Comparison of ENCODE assay signal across 8 cellular contexts in the genomic region with DNA sequence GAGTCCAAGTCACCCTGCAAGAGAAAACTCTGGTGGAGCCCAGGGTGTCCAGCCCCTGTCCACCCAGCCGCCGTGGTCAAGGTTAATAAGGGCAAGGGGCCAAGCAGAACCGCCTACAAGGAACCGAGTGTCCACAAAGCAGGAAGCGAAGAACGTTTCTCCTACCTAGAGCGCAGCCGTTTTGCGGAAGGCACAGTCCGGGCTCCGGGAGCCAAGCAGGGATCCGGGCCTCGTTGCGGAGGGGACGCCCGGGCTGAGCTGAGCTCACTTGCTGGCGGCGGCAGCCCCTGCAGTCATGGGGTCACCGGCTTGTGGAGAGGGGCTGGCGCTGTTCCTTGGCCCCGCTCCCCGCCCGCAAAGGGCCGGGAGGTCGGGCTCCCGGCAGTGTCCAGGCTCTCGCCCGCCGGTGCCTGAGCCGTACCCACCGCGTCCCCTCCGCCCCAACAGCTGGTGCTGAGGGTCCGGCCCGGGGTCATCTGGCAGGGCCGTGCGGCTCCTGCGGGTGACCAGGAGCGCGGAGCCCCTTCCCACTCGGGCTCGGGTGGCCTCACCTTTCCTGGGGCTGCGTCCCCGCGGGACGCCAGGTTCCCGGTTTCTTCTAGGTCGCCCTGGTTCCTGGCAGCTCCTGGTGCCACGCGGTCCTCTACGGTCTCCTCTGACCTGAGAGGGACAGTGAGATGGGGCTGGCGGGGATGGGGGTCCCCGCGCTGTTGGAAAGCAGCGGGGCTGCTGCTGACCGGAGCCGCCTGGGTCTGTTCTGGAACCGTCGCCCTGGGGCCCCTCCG. TPM values are rescaled to one million over a fixed set of nuclear protein-coding genes. Genes with fewer than 3 reads are reported as not detected.
DNase-seq lines count a peak whose midpoint lies in the region; ATAC-seq and TF ChIP-seq lines count a peak whose summit lies in the region.

No MANE protein-coding gene starts in this region.

- no peak for DNase-seq in activated naive CD4-positive, alpha-beta T cell treated with Interleukin-2 at 50 U/mL for 16 hours
- DNase-seq in kidney tubule cell (ENCODE audit: low spot score) (peak; percentile 33), 8988T (no peak), NCI-H2171 (lab: John Stamatoyannopoulos, UW) (no peak)

- ATAC-seq in stimulated activated memory B cell treated with anti-CD40 and anti-IgM and Interleukin-4, amounts not matched to agents 10 μg/mL and 1 μg/mL and 100 μg/mL, for 72 hours, result peak; percentile 49
- ATAC-seq in HG03457 (IDR thresholded peaks at IDR 0.05; ENCODE audit: unreplicated experiment), result no peak

- H3K27ac Mint-ChIP-seq in activated naive CD4-positive, alpha-beta T cell treated with anti-CD3 and anti-CD28 coated beads, Interleukin-2, amount 50 U/mL, for 24 hours, result no peak overlapping the region
- H3K27ac Mint-ChIP-seq in brain, result peak overlapping the region in 2 of 5 experiments; percentile 56 to 67
- peak overlapping the region; percentile 61 for H3K27ac Mint-ChIP-seq in stimulated activated memory B cell treated with anti-CD40 and anti-IgM and Interleukin-4, amounts not matched to agents 10 μg/mL and 1 μg/mL and 100 μg/mL, for 72 hours

- peaks cover 11% of the 10 kb centered on the region for H3K4me1 Mint-ChIP-seq in activated naive CD4-positive, alpha-beta T cell treated with anti-CD3 and anti-CD28 coated beads, Interleukin-2, amount 50 U/mL, for 24 hours
- H3K4me1 Mint-ChIP-seq in brain, result peaks cover 17% of the 10 kb centered on the region
- peaks cover 13% of the 10 kb centered on the region for H3K4me1 Mint-ChIP-seq in stimulated activated memory B cell treated with anti-CD40 and anti-IgM and Interleukin-4, amounts not matched to agents 10 μg/mL and 1 μg/mL and 100 μg/mL, for 72 hours

- peak overlapping the region; percentile 88 for H3K4me3 Mint-ChIP-seq in activated naive CD4-positive, alpha-beta T cell treated with anti-CD3 and anti-CD28 coated beads, Interleukin-2, amount 50 U/mL, for 24 hours
- peak overlapping the region; percentile 81 to 87 (median 86) for H3K4me3 Mint-ChIP-seq in brain
- peak overlapping the region; percentile 81 for H3K4me3 Mint-ChIP-seq in stimulated activated memory B cell treated with anti-CD40 and anti-IgM and Interleukin-4, amounts not matched to agents 10 μg/mL and 1 μg/mL and 100 μg/mL, for 72 hours

- no peak for TF ChIP-seq CTCF in brain (conservative IDR thresholded peaks at IDR 0.05)

- H3K36me3 Mint-ChIP-seq in activated naive CD4-positive, alpha-beta T cell treated with anti-CD3 and anti-CD28 coated beads, Interleukin-2, amount 50 U/mL, for 24 hours, result no peaks in the 10 kb centered on the region
- peaks cover 7% of the 10 kb centered on the region for H3K36me3 Mint-ChIP-seq in brain
- no peaks in the 10 kb centered on the region for H3K36me3 Mint-ChIP-seq in stimulated activated memory B cell treated with anti-CD40 and anti-IgM and Interleukin-4, amounts not matched to agents 10 μg/mL and 1 μg/mL and 100 μg/mL, for 72 hours

- H3K9me3 Mint-ChIP-seq in activated naive CD4-positive, alpha-beta T cell treated with anti-CD3 and anti-CD28 coated beads, Interleukin-2, amount 50 U/mL, for 24 hours, result no peaks in the 10 kb centered on the region
- peaks cover 11 to 20% (median 15%) of the 10 kb centered on the region in 5 experiments for H3K9me3 Mint-ChIP-seq in brain
- H3K9me3 Mint-ChIP-seq in stimulated activated memory B cell treated with anti-CD40 and anti-IgM and Interleukin-4, amounts not matched to agents 10 μg/mL and 1 μg/mL and 100 μg/mL, for 72 hours, result no peaks in the 10 kb centered on the region

- H3K27me3 Mint-ChIP-seq in activated naive CD4-positive, alpha-beta T cell treated with anti-CD3 and anti-CD28 coated beads, Interleukin-2, amount 50 U/mL, for 24 hours, result peaks cover 39% of the 10 kb centered on the region
- H3K27me3 Mint-ChIP-seq in brain, result peaks cover 65% of the 10 kb centered on the region
- peaks cover 50% of the 10 kb centered on the region for H3K27me3 Mint-ChIP-seq in stimulated activated memory B cell treated with anti-CD40 and anti-IgM and Interleukin-4, amounts not matched to agents 10 μg/mL and 1 μg/mL and 100 μg/mL, for 72 hours

RNA-seq across cellular contexts. Expression of gene ZNF273, which starts 14.0 kb away (rescaled TPM):
- polyA plus RNA-seq in brain (ENCODE audit: insufficient read depth, low read depth, low replicate concordance), result 3.7 TPM
